Comparison of ENCODE assay signal across 19 cellular contexts in genomic region chr22:45091254-45091854, GRCh38.
DNase-seq lines count a peak whose midpoint lies in the region; ATAC-seq and TF ChIP-seq lines count a peak whose summit lies in the region.
"Had no signal": no experiment of that assay in that cellular context is flagged by ENCODE, and none has a peak within 500 bp of the region (broad histone marks: within the 10 kb centered on the region; RNA-seq: fewer than 3 reads in every experiment).

No MANE protein-coding gene starts in this region.

- H3K9me3 Mint-ChIP-seq in GM23338 (no peaks in the 10 kb centered on the region), chondrocyte (ENCODE audit: low read depth) (no peaks in the 10 kb centered on the region)
- H3K9me3 Mint-ChIP-seq: CD4-positive, alpha-beta T cell had no signal

- TF ChIP-seq CTCF in GM23338 (conservative IDR thresholded peaks at IDR 0.05; ENCODE audit: low read depth in 2 of 2) (no peak), chondrocyte (IDR thresholded peaks at IDR 0.05) (no peak), mucosa of descending colon (IDR thresholded peaks at IDR 0.05) (no peak), transverse colon (IDR thresholded peaks at IDR 0.05) (no peak)

- no peak overlapping the region for H3K4me3 Mint-ChIP-seq in GM23338
- H3K4me3 Mint-ChIP-seq in chondrocyte (ENCODE audit: unreplicated experiment), result no peak overlapping the region
- H3K4me3 Mint-ChIP-seq: CD4-positive, alpha-beta T cell had no signal

- H3K36me3 ChIP-seq in GM23338 (ENCODE audit: insufficient read depth), result no peaks in the 10 kb centered on the region
- no peaks in the 10 kb centered on the region for H3K36me3 ChIP-seq in mucosa of descending colon (ENCODE audit: low read depth)
- H3K36me3 ChIP-seq in transverse colon, result no peaks in the 10 kb centered on the region
- H3K36me3 ChIP-seq: BLaER1, SJSA1 had no signal

- WGBS in transverse colon (ENCODE audit: low coverage in 1 of 2), 2 donors, result 46 to 56% methylated on average over 4 to 33 of the region's 33 CpGs

- no peaks in the 10 kb centered on the region for H4K20me1 ChIP-seq in GM23338 (replicated peaks; ENCODE audit: insufficient read depth)
- H4K20me1 ChIP-seq: BLaER1 had no signal

- in situ Hi-C loops in transverse colon (cut with MboI; ENCODE audit: low pct_ligation_motif_present in 1 of 4, low pct_unique_long_range_greater_than_20kb in 1 of 4, low sequenced_read_pairs in 3 of 4), result loop anchor here in 1 of 4 donors (25.0 kb wide), 1 partner anchor 279 kb away; no protein-coding TSS in a partner anchor

- no peak overlapping the region for H3K27ac Mint-ChIP-seq in GM23338
- H3K27ac Mint-ChIP-seq in chondrocyte (ENCODE audit: unreplicated experiment), result no peak overlapping the region
- H3K27ac Mint-ChIP-seq: CD4-positive, alpha-beta T cell had no signal

- DNase-seq in GM23338 (ENCODE audit: low spot score) (no peak), chondrocyte (ENCODE audit: low spot score) (peak; percentile 90), mucosa of descending colon (peak in 2 of 3 donors; percentile 33 to 51), transverse colon (peak; percentile 35), erythroblast (lab: John Stamatoyannopoulos, UW) (no peak), SW 1271 (lab: John Stamatoyannopoulos, UW) (no peak), Right ventricle myocardium inferior (ENCODE audit: missing footprints) (no peak)
- DNase-seq: CD4-positive, alpha-beta T cell; DND-41; GM23248; HCEC 1CT; KBM-7; MM.1S; NCI-H1092 treated with DMSO at 0.1 percent for 48 hours; NCI-H2029; NCI-H446 treated with DMSO at 0.1 percent for 48 hours had no signal

- H3K79me2 ChIP-seq in GM23338 (replicated peaks; ENCODE audit: insufficient read depth), result no peaks in the 10 kb centered on the region

- H3K27me3 Mint-ChIP-seq in GM23338 (ENCODE audit: insufficient read depth, low read depth, poor library complexity) (peaks cover 9% of the 10 kb centered on the region), chondrocyte (ENCODE audit: low read depth) (peaks cover 19% of the 10 kb centered on the region)

- TF ChIP-seq POLR2A in transverse colon (IDR thresholded peaks at IDR 0.05) (no peak), erythroblast (IDR thresholded peaks at IDR 0.05; ENCODE audit: low read length) (no peak)

- H3K27ac ChIP-seq in GM23338 (ENCODE audit: low read depth), result no peak overlapping the region; the same call in 1 of the 2 replicates
- H3K27ac ChIP-seq in transverse colon, result no peak overlapping the region
- H3K27ac ChIP-seq: BLaER1, GM23248, HL-60, SJSA1 had no signal

- TF ChIP-seq EP300 in transverse colon (IDR thresholded peaks at IDR 0.05; ENCODE audit: low read depth), result no peak

- H3K9me2 ChIP-seq in GM23338 (ENCODE audit: insufficient read depth), result no peaks in the 10 kb centered on the region

- intact Hi-C loops in mucosa of descending colon (cut with DNase I, micrococcal nuclease), result no loop called here
- intact Hi-C loops in transverse colon (cut with DNase I; ENCODE audit: low total_unique reads), result no loop called here
- intact Hi-C loops in Right ventricle myocardium inferior (cut with DNase I), result no loop called here

- H3K9me3 ChIP-seq in mucosa of descending colon (no peaks in the 10 kb centered on the region), transverse colon (no peaks in the 10 kb centered on the region)
- H3K9me3 ChIP-seq: BLaER1, SJSA1 had no signal

- H3F3A ChIP-seq in GM23338 (replicated peaks; ENCODE audit: low read depth), result 0 out of 2 replicates have a peak, but pooled peaks cover 7% of the 10 kb centered on the region

- no peak overlapping the region for H3K4me2 ChIP-seq in GM23338
- H3K4me2 ChIP-seq: BLaER1 had no signal

- ATAC-seq in GM23338, result peak; percentile 33
- ATAC-seq in mucosa of descending colon, result peak; percentile 56
- no peak for ATAC-seq in Right ventricle myocardium inferior

- H3K27me3 ChIP-seq in GM23338 (ENCODE audit: insufficient read depth) (no peaks in the 10 kb centered on the region), transverse colon (peaks cover 31% of the 10 kb centered on the region)
- H3K27me3 ChIP-seq: BLaER1, SJSA1 had no signal

- peak overlapping the region; percentile 76 for H2AFZ ChIP-seq in GM23338
- H2AFZ ChIP-seq: GM23248 had no signal

- no peak overlapping the region for H3K4me3 ChIP-seq in GM23338
- H3K4me3 ChIP-seq in mucosa of descending colon, result no peak overlapping the region
- no peak overlapping the region for H3K4me3 ChIP-seq in transverse colon
- H3K4me3 ChIP-seq: BLaER1, GM23248, SJSA1 had no signal

- H3K4me1 ChIP-seq in GM23338 (ENCODE audit: insufficient read depth) (peaks cover 9% of the 10 kb centered on the region; the same call in 1 of the 2 replicates), mucosa of descending colon (ENCODE audit: low read depth) (peaks cover 13% of the 10 kb centered on the region), transverse colon (peaks cover 0 to 15% (median 5%) of the 10 kb centered on the region in 4 donors)
- H3K4me1 ChIP-seq: BLaER1 had no signal

- H3K4me1 Mint-ChIP-seq in GM23338 (peaks cover 15% of the 10 kb centered on the region), chondrocyte (ENCODE audit: low read depth) (peaks cover 10% of the 10 kb centered on the region)

- H3K36me3 Mint-ChIP-seq in GM23338 (ENCODE audit: low read depth) (no peaks in the 10 kb centered on the region; the same call in 2 of the 3 replicates), chondrocyte (ENCODE audit: low read depth) (no peaks in the 10 kb centered on the region)

TF ChIP-seq in GM23338, 12 proteins besides CTCF, POLR2A, EP300 and RAD21 (continues in another document):
- TF ChIP-seq, protein P1, sequence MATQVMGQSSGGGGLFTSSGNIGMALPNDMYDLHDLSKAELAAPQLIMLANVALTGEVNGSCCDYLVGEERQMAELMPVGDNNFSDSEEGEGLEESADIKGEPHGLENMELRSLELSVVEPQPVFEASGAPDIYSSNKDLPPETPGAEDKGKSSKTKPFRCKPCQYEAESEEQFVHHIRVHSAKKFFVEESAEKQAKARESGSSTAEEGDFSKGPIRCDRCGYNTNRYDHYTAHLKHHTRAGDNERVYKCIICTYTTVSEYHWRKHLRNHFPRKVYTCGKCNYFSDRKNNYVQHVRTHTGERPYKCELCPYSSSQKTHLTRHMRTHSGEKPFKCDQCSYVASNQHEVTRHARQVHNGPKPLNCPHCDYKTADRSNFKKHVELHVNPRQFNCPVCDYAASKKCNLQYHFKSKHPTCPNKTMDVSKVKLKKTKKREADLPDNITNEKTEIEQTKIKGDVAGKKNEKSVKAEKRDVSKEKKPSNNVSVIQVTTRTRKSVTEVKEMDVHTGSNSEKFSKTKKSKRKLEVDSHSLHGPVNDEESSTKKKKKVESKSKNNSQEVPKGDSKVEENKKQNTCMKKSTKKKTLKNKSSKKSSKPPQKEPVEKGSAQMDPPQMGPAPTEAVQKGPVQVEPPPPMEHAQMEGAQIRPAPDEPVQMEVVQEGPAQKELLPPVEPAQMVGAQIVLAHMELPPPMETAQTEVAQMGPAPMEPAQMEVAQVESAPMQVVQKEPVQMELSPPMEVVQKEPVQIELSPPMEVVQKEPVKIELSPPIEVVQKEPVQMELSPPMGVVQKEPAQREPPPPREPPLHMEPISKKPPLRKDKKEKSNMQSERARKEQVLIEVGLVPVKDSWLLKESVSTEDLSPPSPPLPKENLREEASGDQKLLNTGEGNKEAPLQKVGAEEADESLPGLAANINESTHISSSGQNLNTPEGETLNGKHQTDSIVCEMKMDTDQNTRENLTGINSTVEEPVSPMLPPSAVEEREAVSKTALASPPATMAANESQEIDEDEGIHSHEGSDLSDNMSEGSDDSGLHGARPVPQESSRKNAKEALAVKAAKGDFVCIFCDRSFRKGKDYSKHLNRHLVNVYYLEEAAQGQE (IDR thresholded peaks at IDR 0.05; ENCODE audit: unreplicated experiment), result no peak
- no peak for TF ChIP-seq ZNF331 (CRISPR knock-in tag; IDR thresholded peaks at IDR 0.05; ENCODE audit: low read depth)
- no peak for TF ChIP-seq STAT1 (IDR thresholded peaks at IDR 0.05; ENCODE audit: unreplicated experiment)
- TF ChIP-seq, protein P2, sequence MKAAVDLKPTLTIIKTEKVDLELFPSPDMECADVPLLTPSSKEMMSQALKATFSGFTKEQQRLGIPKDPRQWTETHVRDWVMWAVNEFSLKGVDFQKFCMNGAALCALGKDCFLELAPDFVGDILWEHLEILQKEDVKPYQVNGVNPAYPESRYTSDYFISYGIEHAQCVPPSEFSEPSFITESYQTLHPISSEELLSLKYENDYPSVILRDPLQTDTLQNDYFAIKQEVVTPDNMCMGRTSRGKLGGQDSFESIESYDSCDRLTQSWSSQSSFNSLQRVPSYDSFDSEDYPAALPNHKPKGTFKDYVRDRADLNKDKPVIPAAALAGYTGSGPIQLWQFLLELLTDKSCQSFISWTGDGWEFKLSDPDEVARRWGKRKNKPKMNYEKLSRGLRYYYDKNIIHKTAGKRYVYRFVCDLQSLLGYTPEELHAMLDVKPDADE (IDR thresholded peaks at IDR 0.05), result no peak
- no peak for TF ChIP-seq ZNF114 (CRISPR knock-in tag; IDR thresholded peaks at IDR 0.05)
- no peak for TF ChIP-seq EZH2 (IDR thresholded peaks at IDR 0.05; ENCODE audit: low read depth, unreplicated experiment)
- no peak for TF ChIP-seq NANOG (IDR thresholded peaks at IDR 0.05; ENCODE audit: borderline replicate concordance)
- no peak for TF ChIP-seq JUNB (IDR thresholded peaks at IDR 0.05; ENCODE audit: unreplicated experiment)
- TF ChIP-seq CREB1 (CRISPR knock-in tag; IDR thresholded peaks at IDR 0.05; ENCODE audit: low read depth), result no peak

Comparison
In these comparisons a context has a peak if more than half of its experiments do, and no peak if none do; other contexts are left out.
1. DNase-seq: peak in chondrocyte (single experiment), mucosa of descending colon (2 of 3) and transverse colon (single experiment); none in GM23338 (single experiment), erythroblast (0 of 2), SW 1271 (0 of 2) and Right ventricle myocardium inferior (single experiment).